ENCODE assay signal across 22 cellular contexts in the genomic region with DNA sequence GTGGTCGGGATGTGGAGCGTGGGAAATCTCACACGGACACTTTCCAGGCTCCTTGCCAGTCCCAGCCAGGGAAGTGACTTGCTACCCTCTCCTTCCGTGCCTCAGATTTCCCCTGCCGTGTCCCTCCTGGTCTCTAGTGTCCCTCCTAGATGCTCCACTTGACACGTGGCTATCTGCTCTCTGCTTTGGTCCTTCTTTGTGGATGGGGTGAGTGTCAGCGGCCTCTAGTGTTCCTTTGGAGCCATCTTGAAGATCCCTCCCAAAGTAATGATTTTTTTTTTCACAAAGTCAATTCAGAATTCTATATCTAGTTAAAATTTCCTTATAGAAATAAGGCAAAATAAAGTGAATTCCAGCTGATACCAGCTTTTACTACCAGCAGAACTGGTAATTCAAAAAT.
"Had no signal": no experiment of that assay in that cellular context is flagged by ENCODE, and none has a peak within 500 bp of the region (broad histone marks: within the 10 kb centered on the region; RNA-seq: fewer than 3 reads in every experiment).

No MANE protein-coding gene starts in this region.

- H3K27me3 ChIP-seq: foreskin keratinocyte, right atrium auricular region had no signal

- H3K9ac ChIP-seq: parathyroid adenoma had no signal

- H3K27ac ChIP-seq: foreskin keratinocyte, heart left ventricle, parathyroid adenoma, right atrium auricular region, suprapubic skin, tibial artery had no signal

- H3K4me1 ChIP-seq: foreskin keratinocyte, heart left ventricle, parathyroid adenoma, right atrium auricular region, suprapubic skin, tibial artery had no signal

- DNase-seq: activated CD4-positive, alpha-beta T cell treated with anti-CD3 and anti-CD28 coated beads for 1 hour; activated CD4-positive, alpha-beta T cell treated with anti-CD3 and anti-CD28 coated beads, Interleukin-2, amount 10 ng/mL, durations not matched to agents 7 days and 5 days; activated CD8-positive, alpha-beta T cell treated with anti-CD3 and anti-CD28 coated beads for 36 hours; activated naive CD8-positive, alpha-beta T cell treated with anti-CD3 and anti-CD28 coated beads, Interleukin-2, amount 50 U/mL, for 24 hours; activated T-cell treated with anti-CD3 and anti-CD28 coated beads, Interleukin-2, amount 50 U/mL, for 4 hours; amygdala; caudate nucleus; cortex of kidney; effector memory CD8-positive, alpha-beta T cell; foreskin keratinocyte; heart left ventricle; midbrain; naive thymus-derived CD4-positive, alpha-beta T cell; occipital lobe; stimulated activated CD4-positive, alpha-beta T cell treated with anti-CD3 and anti-CD28 coated beads, Interleukin-15, amount 100 ng/mL, for 24 hours; stimulated activated naive CD4-positive, alpha-beta T cell; T1000; tibial artery had no signal

- H3K4me3 ChIP-seq: heart left ventricle, right atrium auricular region, suprapubic skin, tibial artery had no signal

- ATAC-seq: activated CD8-positive, alpha-beta T cell treated with anti-CD3 and anti-CD28 coated beads for 36 hours; activated naive CD8-positive, alpha-beta T cell treated with anti-CD3 and anti-CD28 coated beads, Interleukin-2, amount 50 U/mL, for 24 hours; activated T-cell treated with anti-CD3 and anti-CD28 coated beads, Interleukin-2, amount 50 U/mL, for 4 hours; effector memory CD8-positive, alpha-beta T cell; esophagus mucosa; foreskin keratinocyte; heart left ventricle; naive thymus-derived CD4-positive, alpha-beta T cell had no signal

- H2AFZ ChIP-seq: parathyroid adenoma had no signal

- H3K79me2 ChIP-seq: parathyroid adenoma had no signal

- H3K36me3 ChIP-seq: heart left ventricle, right atrium auricular region, suprapubic skin, tibial artery had no signal
